Comparison of ENCODE assay signal across 1 cellular context in genomic region chr6:100565439-100566104, GRCh38.
TF ChIP-seq lines count a peak whose summit lies in the region.

No MANE protein-coding gene starts in this region.

TF ChIP-seq in liver, 16 proteins besides CTCF, POLR2A, EP300 and RAD21 (continued from another document):
- TF ChIP-seq REST (IDR thresholded peaks at IDR 0.05), result peak; percentile 24
- peak; percentile 72 to 73 for TF ChIP-seq HNF4A (conservative IDR thresholded peaks at IDR 0.05)
- peak; percentile 79 for TF ChIP-seq SP1 (IDR thresholded peaks at IDR 0.05)
- TF ChIP-seq HNF4G (IDR thresholded peaks at IDR 0.05), result peak; percentile 3
- TF ChIP-seq GABPA (IDR thresholded peaks at IDR 0.05 in 1 of 2, conservative IDR thresholded peaks at IDR 0.05 in 1 of 2), result no peak
- peak; percentile 57 for TF ChIP-seq YY1 (IDR thresholded peaks at IDR 0.05)
- no peak for TF ChIP-seq ATF3 (IDR thresholded peaks at IDR 0.05)
- no peak for TF ChIP-seq FOXA1 (IDR thresholded peaks at IDR 0.05)
- peak; percentile 14 for TF ChIP-seq ZBTB33 (IDR thresholded peaks at IDR 0.05)
- no peak for TF ChIP-seq NR2F2 (IDR thresholded peaks at IDR 0.05)
- no peak for TF ChIP-seq FOXA2 (IDR thresholded peaks at IDR 0.05)
- no peak for TF ChIP-seq TAF1 (conservative IDR thresholded peaks at IDR 0.05)
